ENCODE assay signal across 18 cellular contexts in the genomic region with DNA sequence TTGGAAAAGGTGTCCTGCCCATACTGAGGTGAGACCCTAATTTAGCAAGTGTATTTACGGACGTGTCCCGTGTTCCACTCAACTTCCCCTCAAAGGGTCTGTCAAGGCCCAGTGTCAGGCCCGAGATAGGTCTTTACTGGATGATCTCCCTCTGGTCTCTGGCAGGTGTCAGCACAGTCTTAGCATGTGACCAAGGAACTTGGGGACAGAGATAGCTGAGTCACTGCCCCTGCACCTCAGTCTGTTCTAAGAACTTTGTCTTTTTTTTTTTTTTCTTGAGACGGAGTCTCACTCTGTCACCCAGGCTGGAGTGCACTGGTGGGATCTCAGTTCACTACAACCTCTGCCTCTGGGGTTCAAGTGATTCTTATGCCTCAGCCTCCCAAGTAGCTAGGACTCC. TPM values are rescaled to one million over a fixed set of nuclear protein-coding genes. Genes with fewer than 3 reads are reported as not detected.
DNase-seq lines count a peak whose midpoint lies in the region; ATAC-seq and TF ChIP-seq lines count a peak whose summit lies in the region.
"Had no signal": no experiment of that assay in that cellular context is flagged by ENCODE, and none has a peak within 500 bp of the region (broad histone marks: within the 10 kb centered on the region; RNA-seq: fewer than 3 reads in every experiment).

No MANE protein-coding gene starts in this region.

- peaks cover 29% of the 10 kb centered on the region for H3K36me3 Mint-ChIP-seq in central memory CD8-positive, alpha-beta T cell (ENCODE audit: insufficient read depth)
- H3K36me3 Mint-ChIP-seq in natural killer cell treated with Interleukin-12 subunit alpha and Interleukin-12 subunit beta and Interleukin-15 and Interleukin-18, amount 100 ng/mL, for 72 hours = peaks cover 5% of the 10 kb centered on the region

- H3K4me1 ChIP-seq in heart left ventricle = peaks cover 3 to 55% (median 32%) of the 10 kb centered on the region in 12 donors
- H3K4me1 ChIP-seq: testis had no signal

- H3K9me3 Mint-ChIP-seq in central memory CD8-positive, alpha-beta T cell = no peaks in the 10 kb centered on the region
- H3K9me3 Mint-ChIP-seq in natural killer cell treated with Interleukin-12 subunit alpha and Interleukin-12 subunit beta and Interleukin-15 and Interleukin-18, amount 100 ng/mL, for 72 hours = no peaks in the 10 kb centered on the region
- H3K9me3 Mint-ChIP-seq: naive B cell had no signal

- WGBS in heart left ventricle, 4 donors = 70 to 87% (median 72%) methylated on average over 5 of the region's 5 CpGs

- TF ChIP-seq CTCF in heart left ventricle (IDR thresholded peaks at IDR 0.05) = no peak

- no peak for TF ChIP-seq POLR2A in heart left ventricle (IDR thresholded peaks at IDR 0.05)

- H3K27ac ChIP-seq in heart left ventricle = peak overlapping the region; percentile 22 to 77 (median 62)
- H3K27ac ChIP-seq: testis had no signal

- H3K4me1 Mint-ChIP-seq in central memory CD8-positive, alpha-beta T cell = peaks cover 49% of the 10 kb centered on the region
- peaks cover 29 to 33% of the 10 kb centered on the region in 2 donors for H3K4me1 Mint-ChIP-seq in natural killer cell treated with Interleukin-12 subunit alpha and Interleukin-12 subunit beta and Interleukin-15 and Interleukin-18, amount 100 ng/mL, for 72 hours (ENCODE audit: low read depth in 2 of 2)

- H3K4me3 ChIP-seq in heart left ventricle = no peak overlapping the region
- H3K4me3 ChIP-seq: testis had no signal

- H3K4me3 Mint-ChIP-seq in central memory CD8-positive, alpha-beta T cell = no peak overlapping the region
- H3K4me3 Mint-ChIP-seq in natural killer cell treated with Interleukin-12 subunit alpha and Interleukin-12 subunit beta and Interleukin-15 and Interleukin-18, amount 100 ng/mL, for 72 hours = peak overlapping the region; percentile 15

- H3K36me3 ChIP-seq in heart left ventricle = peaks cover 0 to 68% (median 53%) of the 10 kb centered on the region in 9 donors

- no peaks in the 10 kb centered on the region for H3K27me3 Mint-ChIP-seq in central memory CD8-positive, alpha-beta T cell
- no peaks in the 10 kb centered on the region for H3K27me3 Mint-ChIP-seq in natural killer cell treated with Interleukin-12 subunit alpha and Interleukin-12 subunit beta and Interleukin-15 and Interleukin-18, amount 100 ng/mL, for 72 hours
- H3K27me3 Mint-ChIP-seq: naive B cell had no signal

- DNase-seq in heart left ventricle (no peak), cardiac septum (ENCODE audit: low spot score) (no peak), foreskin melanocyte (no peak), NCI-H128 (lab: John Stamatoyannopoulos, UW; ENCODE audit: unreplicated experiment) (no peak)
- no peak for DNase-seq in central memory CD8-positive, alpha-beta T cell (ENCODE audit: low spot score in 2 of 2)
- DNase-seq in natural killer cell treated with Interleukin-12 subunit alpha and Interleukin-12 subunit beta and Interleukin-15 and Interleukin-18, amount 100 ng/mL, for 72 hours (ENCODE audit: low spot score) = no peak
- DNase-seq: activated CD4-positive, CD25-positive, alpha-beta regulatory T cell; activated naive CD4-positive, alpha-beta T cell treated with Interleukin-2 at 50 U/mL for 16 hours; DMS79 treated with DMSO at 0.1 percent for 48 hours; hippocampal formation; islet precursor cell; naive B cell; NCI-H1436; NCI-H774; posterior cingulate gyrus; testis had no signal

- no peaks in the 10 kb centered on the region for H3K27me3 ChIP-seq in heart left ventricle
- H3K27me3 ChIP-seq: testis had no signal

- H3K27ac Mint-ChIP-seq in central memory CD8-positive, alpha-beta T cell (ENCODE audit: low read depth) = peak overlapping the region; percentile 32
- peak overlapping the region; percentile 15 to 43 for H3K27ac Mint-ChIP-seq in natural killer cell treated with Interleukin-12 subunit alpha and Interleukin-12 subunit beta and Interleukin-15 and Interleukin-18, amount 100 ng/mL, for 72 hours

- no peak for ATAC-seq in heart left ventricle
- ATAC-seq in central memory CD8-positive, alpha-beta T cell (replicated peaks; ENCODE audit: extremely low read depth, poor library complexity, severe bottlenecking) = no peak
- ATAC-seq in natural killer cell treated with Interleukin-12 subunit alpha and Interleukin-12 subunit beta and Interleukin-15 and Interleukin-18, amount 100 ng/mL, for 72 hours = no peak
- no peak for ATAC-seq in HG03196 (IDR thresholded peaks at IDR 0.05; ENCODE audit: unreplicated experiment)
- no peak for ATAC-seq in HG03469 (IDR thresholded peaks at IDR 0.05; ENCODE audit: unreplicated experiment)

- H3K9me3 ChIP-seq in heart left ventricle = no peaks in the 10 kb centered on the region
- H3K9me3 ChIP-seq: testis had no signal

- intact Hi-C loops in heart left ventricle (cut with DNase I) = loop anchor here in 2 of 10 donors (10.0 kb wide), 2 partner anchors 60 to 190 kb away; no protein-coding TSS in a partner anchor
- intact Hi-C loops in cardiac septum (cut with DNase I) = loop anchor here (2.0 kb wide), 1 partner anchor 24 kb away; no protein-coding TSS in a partner anchor

RNA-seq across cellular contexts. Expression of a gene that starts 32.1 kb away (rescaled TPM):
- total RNA-seq in heart left ventricle (100 to 1,000 TPM in 8 of 9 donors, 10 to 100 TPM in 1; 82.2 to 258 (median 172) TPM), cardiac septum (190 TPM)
- polyA plus RNA-seq in heart left ventricle = 100 to 1,000 TPM; 110 to 144 TPM
- under 1 TPM; 0.43 to 0.67 TPM for total RNA-seq in natural killer cell treated with Interleukin-12 subunit alpha and Interleukin-12 subunit beta and Interleukin-15 and Interleukin-18, amount 100 ng/mL, for 72 hours

RNA-seq across cellular contexts. Expression of a gene that starts 36.7 kb away (rescaled TPM):
- total RNA-seq in heart left ventricle (10 to 100 TPM; 16.8 to 28.6 (median 21.4) TPM), cardiac septum (25.7 TPM)
- polyA plus RNA-seq in heart left ventricle = 10 to 100 TPM in 1 of 2 donors, 1 to 10 TPM in 1; 9.7 to 21.2 TPM
- 10 to 100 TPM; 23.7 to 41.3 TPM for total RNA-seq in natural killer cell treated with Interleukin-12 subunit alpha and Interleukin-12 subunit beta and Interleukin-15 and Interleukin-18, amount 100 ng/mL, for 72 hours

Comparison
In these comparisons a context has a peak if more than half of its experiments do, and no peak if none do; other contexts are left out.
1. RNA of a gene that starts 32.1 kb away (total RNA-seq): 190 TPM in cardiac septum (single experiment) and 82.2 to 258 TPM in heart left ventricle; 0.43 to 0.67 TPM in natural killer cell treated with Interleukin-12 subunit alpha and Interleukin-12 subunit beta and Interleukin-15 and Interleukin-18, amount 100 ng/mL, for 72 hours; every median in the first group is over 10 times any median in the second.